In the genomic region with DNA sequence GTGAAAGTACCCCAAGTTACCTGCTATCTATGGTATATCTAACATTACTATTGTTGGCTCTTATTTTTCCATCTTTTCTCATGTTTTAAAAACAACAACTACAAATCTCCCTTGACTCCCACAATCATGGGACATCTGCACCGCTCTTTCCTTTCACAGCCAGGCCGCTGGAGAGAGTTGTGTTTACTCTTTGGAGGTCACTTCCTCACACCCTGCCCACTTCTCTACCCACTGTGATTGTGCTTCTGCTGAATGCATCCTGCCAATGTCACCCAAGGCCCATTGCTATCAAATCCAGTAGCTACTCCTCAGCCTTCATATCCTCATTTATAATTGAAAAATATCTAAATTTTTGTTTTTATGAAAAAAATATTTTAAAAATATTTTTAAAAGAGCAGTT, we compare ENCODE assay signal across 25 cellular contexts. TPM values are rescaled to one million over a fixed set of nuclear protein-coding genes. Genes with fewer than 3 reads are reported as not detected.
DNase-seq lines count a peak whose midpoint lies in the region; ATAC-seq and TF ChIP-seq lines count a peak whose summit lies in the region.
"Had no signal": no experiment of that assay in that cellular context is flagged by ENCODE, and none has a peak within 500 bp of the region (broad histone marks: within the 10 kb centered on the region; RNA-seq: fewer than 3 reads in every experiment).

No MANE protein-coding gene starts in this region.

- no peak overlapping the region for H3K27ac ChIP-seq in upper lobe of right lung
- H3K27ac ChIP-seq: SJSA1 had no signal

- ATAC-seq in upper lobe of right lung (peak; percentile 71), HG03460 (IDR thresholded peaks at IDR 0.05; ENCODE audit: unreplicated experiment) (no peak)
- ATAC-seq: GM12878 had no signal

- no peaks in the 10 kb centered on the region for H3K36me3 ChIP-seq in upper lobe of right lung
- H3K36me3 ChIP-seq: BE2C, HAP-1, SJSA1 had no signal

- H3K4me3 ChIP-seq in upper lobe of right lung, result no peak overlapping the region
- H3K4me3 ChIP-seq: GM12878, HAP-1, SJSA1 had no signal

- no peak for TF ChIP-seq CTCF in upper lobe of right lung (IDR thresholded peaks at IDR 0.05)

- intact Hi-C loops in upper lobe of right lung (cut with DNase I), result no loop called here

- H3K4me1 ChIP-seq in upper lobe of right lung, result no peaks in the 10 kb centered on the region
- H3K4me1 ChIP-seq: BE2C, SJSA1 had no signal

- peak; percentile 17 for DNase-seq in DMS53 (lab: John Stamatoyannopoulos, UW)
- no peak for DNase-seq in DMS53 treated with DMSO at 0.1 percent for 48 hours (lab: John Stamatoyannopoulos, UW; ENCODE audit: unreplicated experiment)
- DNase-seq in dermis blood vessel endothelial cell, result peak; percentile 33
- peak; percentile 46 to 80 for DNase-seq in lung microvascular endothelial cell (ENCODE audit: low read depth in 2 of 2)
- no peak for DNase-seq in upper lobe of right lung
- no peak for DNase-seq in NCI-H1048 (lab: John Stamatoyannopoulos, UW)
- DNase-seq: 8988T, ACHN, BE2C, DMS79, EL, GDM1, GOT3, HFFc6, KBM-7, MV-4-11, NCI-H2029, NCI-H82, Right ventricle myocardium superior, RPMI8226 had no signal

- H3K27me3 ChIP-seq in upper lobe of right lung, result no peaks in the 10 kb centered on the region
- H3K27me3 ChIP-seq: SJSA1 had no signal

- H3K9me3 ChIP-seq in upper lobe of right lung, result no peaks in the 10 kb centered on the region
- H3K9me3 ChIP-seq: BE2C, HAP-1, SJSA1 had no signal

RNA-seq across cellular contexts. Expression of a gene that starts 29.7 kb away (rescaled TPM):
- total RNA-seq in dermis blood vessel endothelial cell (not detected in 2 replicates), lung microvascular endothelial cell (not detected in 2 replicates), upper lobe of right lung (1.6 TPM)
- total RNA-seq: NCI-H460 had no signal

Comparison
In these comparisons a context has a peak if more than half of its experiments do, and no peak if none do; other contexts are left out.
1. DNase-seq: peak in DMS53 (single experiment), dermis blood vessel endothelial cell (single experiment) and lung microvascular endothelial cell (2 of 2); none in DMS53 treated with DMSO at 0.1 percent for 48 hours (single experiment), upper lobe of right lung (single experiment) and NCI-H1048 (single experiment).